Comparison of ENCODE assay signal across 15 cellular contexts in genomic region chr1:9659328-9659727, GRCh38.
DNase-seq lines count a peak whose midpoint lies in the region; ATAC-seq and TF ChIP-seq lines count a peak whose summit lies in the region.
"Had no signal": no experiment of that assay in that cellular context is flagged by ENCODE, and none has a peak within 500 bp of the region (broad histone marks: within the 10 kb centered on the region; RNA-seq: fewer than 3 reads in every experiment).

No MANE protein-coding gene starts in this region.

- DNase-seq in AG09319 (ENCODE audit: extremely low read depth, low read depth) (peak; percentile 38), HCEC 1CT (peak; percentile 50), amniotic stem cell (lab: John Stamatoyannopoulos, UW) (peak; percentile 22), kidney glomerular epithelial cell (lab: John Stamatoyannopoulos, UW) (peak; percentile 32), middle frontal gyrus (ENCODE audit: extremely low spot score, low spot score) (no peak), NCI-H524 (lab: John Stamatoyannopoulos, UW) (no peak)
- DNase-seq: activated CD4-positive, alpha-beta T cell treated with anti-CD3 and anti-CD28 coated beads, Interleukin-2, amount 50 U/mL, for 4 hours; central memory CD4-positive, alpha-beta T cell; DMS153; NCI-H1417; Peyer's patch; stimulated activated CD4-positive, alpha-beta T cell treated with anti-CD3 and anti-CD28 coated beads, Interleukin-4, amount 100 ng/mL, for 4 hours; transverse colon had no signal

- no peak for ATAC-seq in HG02885 (IDR thresholded peaks at IDR 0.05; ENCODE audit: poor library complexity, unreplicated experiment)
- no peak for ATAC-seq in GM21737 (IDR thresholded peaks at IDR 0.05; ENCODE audit: unreplicated experiment)

- no peak for TF ChIP-seq CTCF in AG09319 (IDR thresholded peaks at IDR 0.05; ENCODE audit: low read depth, low read length)

Comparison
In these comparisons a context has a peak if more than half of its experiments do, and no peak if none do; other contexts are left out.
1. DNase-seq: peak in AG09319 (single experiment), HCEC 1CT (single experiment), amniotic stem cell (single experiment) and kidney glomerular epithelial cell (single experiment); none in middle frontal gyrus (single experiment) and NCI-H524 (0 of 2).